18 cellular contexts compared by ENCODE assay signal in genomic region chr22:25966448-25966913, GRCh38.
DNase-seq lines count a peak whose midpoint lies in the region; ATAC-seq and TF ChIP-seq lines count a peak whose summit lies in the region.
"Had no signal": no experiment of that assay in that cellular context is flagged by ENCODE, and none has a peak within 500 bp of the region (broad histone marks: within the 10 kb centered on the region; RNA-seq: fewer than 3 reads in every experiment).

No MANE protein-coding gene starts in this region.

- no peak overlapping the region for H2AFZ ChIP-seq in MM.1S (ENCODE audit: low read length)

- intact Hi-C loops in left ventricle myocardium superior (cut with micrococcal nuclease) = no loop called here

- H3K9ac ChIP-seq in MM.1S (ENCODE audit: low read length) = no peak overlapping the region

- H3K27ac ChIP-seq in cardiac muscle cell (peak overlapping the region; percentile 8), MM.1S (ENCODE audit: low read length) (no peak overlapping the region)
- H3K27ac ChIP-seq: C4-2B, testis had no signal

- peak overlapping the region; percentile 50 for H3K27ac Mint-ChIP-seq in activated naive CD8-positive, alpha-beta T cell treated with anti-CD3 and anti-CD28 coated beads for 36 hours

- H3K4me1 Mint-ChIP-seq in activated naive CD8-positive, alpha-beta T cell treated with anti-CD3 and anti-CD28 coated beads for 36 hours = peaks cover 10% of the 10 kb centered on the region

- peak overlapping the region; percentile 37; the same call in 1 of the 2 replicates for H3K4me2 ChIP-seq in MM.1S (ENCODE audit: low read depth, low read length)

- H3K27me3 Mint-ChIP-seq in activated naive CD8-positive, alpha-beta T cell treated with anti-CD3 and anti-CD28 coated beads for 36 hours = peaks cover 3% of the 10 kb centered on the region

- H3K36me3 Mint-ChIP-seq in activated naive CD8-positive, alpha-beta T cell treated with anti-CD3 and anti-CD28 coated beads for 36 hours = no peaks in the 10 kb centered on the region

- H3K4me1 ChIP-seq in cardiac muscle cell (ENCODE audit: low read depth) (no peaks in the 10 kb centered on the region), MM.1S (ENCODE audit: low read length) (peaks cover 18% of the 10 kb centered on the region)
- H3K4me1 ChIP-seq: testis had no signal

- H3K9me3 ChIP-seq in cardiac muscle cell (ENCODE audit: low read depth) (no peaks in the 10 kb centered on the region), MM.1S (replicated peaks; ENCODE audit: insufficient read depth, low read length) (no peaks in the 10 kb centered on the region)
- H3K9me3 ChIP-seq: heart right ventricle, testis had no signal

- H3K9me2 ChIP-seq in MM.1S (replicated peaks; ENCODE audit: insufficient read depth, low read length) = no peaks in the 10 kb centered on the region

- no peaks in the 10 kb centered on the region for H3K27me3 ChIP-seq in cardiac muscle cell
- peaks cover 16% of the 10 kb centered on the region; the same call in 1 of the 2 replicates for H3K27me3 ChIP-seq in MM.1S (replicated peaks; ENCODE audit: insufficient read depth, low read length)
- H3K27me3 ChIP-seq: testis had no signal

- H4K20me1 ChIP-seq in MM.1S (ENCODE audit: insufficient read depth, low read length) = no peaks in the 10 kb centered on the region

- TF ChIP-seq CTCF in cardiac muscle cell (IDR thresholded peaks at IDR 0.05; ENCODE audit: low read depth, low read length) (no peak), MM.1S (IDR thresholded peaks at IDR 0.05; ENCODE audit: low read length) (no peak)

- H3F3A ChIP-seq in MM.1S (ENCODE audit: insufficient read depth, low read length) = peaks cover 3% of the 10 kb centered on the region; the same call in 1 of the 2 replicates

- no peaks in the 10 kb centered on the region for H3K79me2 ChIP-seq in MM.1S (ENCODE audit: low read length)

- H3K4me3 Mint-ChIP-seq in activated naive CD8-positive, alpha-beta T cell treated with anti-CD3 and anti-CD28 coated beads for 36 hours = peak overlapping the region; percentile 3

- peaks cover 4% of the 10 kb centered on the region for H3K9me3 Mint-ChIP-seq in activated naive CD8-positive, alpha-beta T cell treated with anti-CD3 and anti-CD28 coated beads for 36 hours

- no peak overlapping the region for H3K4me3 ChIP-seq in cardiac muscle cell
- H3K4me3 ChIP-seq in MM.1S (ENCODE audit: low read length) = no peak overlapping the region
- H3K4me3 ChIP-seq: heart right ventricle, testis had no signal

- DNase-seq in cardiac muscle cell (ENCODE audit: low read depth in 1 of 2, low spot score in 1 of 2) (no peak), left ventricle myocardium superior (no peak), MM.1S (peak; percentile 76), NOMO-1 (lab: John Stamatoyannopoulos, UW; ENCODE audit: unreplicated experiment in 2 of 2) (no peak)
- peak; percentile 2 for DNase-seq in activated naive CD8-positive, alpha-beta T cell treated with anti-CD3 and anti-CD28 coated beads for 36 hours
- DNase-seq in activated CD8-positive, alpha-beta memory T cell treated with anti-CD3 and anti-CD28 coated beads for 24 hours = no peak
- DNase-seq: caudate nucleus; heart right ventricle; mesenchymal stem cell; NCI-H446 treated with DMSO at 0.1 percent for 48 hours; occipital lobe; stimulated activated CD4-positive, alpha-beta T cell treated with anti-CD3 and anti-CD28 coated beads, Interleukin-4, amount 100 ng/mL, for 1 hour; stimulated activated CD8-positive, alpha-beta memory T cell treated with anti-CD3 and anti-CD28 coated beads, Interleukin-4, amount 100 ng/mL, for 48 hours; testis had no signal

- H3K36me3 ChIP-seq in cardiac muscle cell (peaks cover 44% of the 10 kb centered on the region), MM.1S (replicated peaks; ENCODE audit: insufficient read depth, low read length) (no peaks in the 10 kb centered on the region)

- ATAC-seq in left ventricle myocardium superior = no peak
- ATAC-seq in HG03520 (IDR thresholded peaks at IDR 0.05; ENCODE audit: unreplicated experiment) = no peak
- ATAC-seq: HCT116, heart right ventricle, HepG2 had no signal

Comparison
In these comparisons a context has a peak if more than half of its experiments do, and no peak if none do; other contexts are left out.
1. DNase-seq: peak in MM.1S (single experiment) and activated naive CD8-positive, alpha-beta T cell treated with anti-CD3 and anti-CD28 coated beads for 36 hours (single experiment); none in cardiac muscle cell (0 of 2), left ventricle myocardium superior (single experiment), NOMO-1 (0 of 2) and activated CD8-positive, alpha-beta memory T cell treated with anti-CD3 and anti-CD28 coated beads for 24 hours (single experiment).